1 cellular context compared by ENCODE assay signal in genomic region chr17:50684288-50684611, GRCh38.
TF ChIP-seq lines count a peak whose summit lies in the region.

No MANE protein-coding gene starts in this region.

TF ChIP-seq in liver, 16 proteins besides CTCF, POLR2A, EP300 and RAD21:
- TF ChIP-seq SP1 (IDR thresholded peaks at IDR 0.05): no peak
- no peak for TF ChIP-seq GABPA (IDR thresholded peaks at IDR 0.05 in 1 of 2, conservative IDR thresholded peaks at IDR 0.05 in 1 of 2)
TF ChIP-seq in liver: peak in this region for 0.
